9 cellular contexts compared by ENCODE assay signal in genomic region chr11:6418199-6418957, GRCh38. TPM values are rescaled to one million over a fixed set of nuclear protein-coding genes. Genes with fewer than 3 reads are reported as not detected.
DNase-seq lines count a peak whose midpoint lies in the region; ATAC-seq and TF ChIP-seq lines count a peak whose summit lies in the region.
"Had no signal": no experiment of that assay in that cellular context is flagged by ENCODE, and none has a peak within 500 bp of the region (broad histone marks: within the 10 kb centered on the region; RNA-seq: fewer than 3 reads in every experiment).

No MANE protein-coding gene starts in this region.

- no peaks in the 10 kb centered on the region for H3K9me3 Mint-ChIP-seq in nephron progenitor cell
- H3K9me3 Mint-ChIP-seq: T-helper 1 cell treated with Interleukin-12 subunit alpha and Interleukin-12 subunit beta and Interleukin-4 antibody, amounts not matched to agents 30 μg/mL and 1 μg/mL, for 36 hours had no signal

- DNase-seq in GM06990 (ENCODE audit: extremely low read depth, insufficient read length) (no peak), nephron progenitor cell (peak; percentile 56), cerebellum (ENCODE audit: low spot score) (no peak), NOMO-1 (lab: John Stamatoyannopoulos, UW; ENCODE audit: unreplicated experiment in 2 of 2) (no peak), SW480 (ENCODE audit: low spot score) (no peak)

- H3K4me3 ChIP-seq in GM06990 (replicated peaks; ENCODE audit: low read depth, low read length) (peak overlapping the region; percentile 67), HUES6 (ENCODE audit: low read depth, low read length) (peak overlapping the region; percentile 82), endocrine pancreas (ENCODE audit: control insufficient read depth, insufficient read depth, low read length) (peak overlapping the region; percentile 63)

- TF ChIP-seq CTCF in GM06990 (IDR thresholded peaks at IDR 0.05; ENCODE audit: insufficient read depth, low read length, poor library complexity, severe bottlenecking), result no peak
- TF ChIP-seq CTCF in nephron progenitor cell (IDR thresholded peaks at IDR 0.05), result no peak

- 0 out of 2 replicates have a peak, but pooled peaks cover 3% of the 10 kb centered on the region for H3K4me1 ChIP-seq in HUES6 (ENCODE audit: control insufficient read depth, insufficient read depth, low read length)
- H3K4me1 ChIP-seq in endocrine pancreas (ENCODE audit: control insufficient read depth, insufficient read depth, low read length), result peaks cover 13% of the 10 kb centered on the region

- H3K4me3 Mint-ChIP-seq in nephron progenitor cell, result no peak overlapping the region

- ATAC-seq in HG03457 (IDR thresholded peaks at IDR 0.05; ENCODE audit: unreplicated experiment), result no peak

- H3K27me3 Mint-ChIP-seq in nephron progenitor cell (ENCODE audit: low read depth, poor library complexity), result peaks cover 32% of the 10 kb centered on the region

- H3K9ac ChIP-seq in HUES6 (ENCODE audit: low read length) (no peak overlapping the region), endocrine pancreas (ENCODE audit: control insufficient read depth, insufficient read depth, low read length) (peak overlapping the region; percentile 70)

- H3K27ac ChIP-seq in HUES6 (ENCODE audit: low read depth, low read length), result no peak overlapping the region

- peaks cover 10% of the 10 kb centered on the region for H3K4me1 Mint-ChIP-seq in nephron progenitor cell

- H3K36me3 ChIP-seq in GM06990 (ENCODE audit: control insufficient read depth, insufficient read depth, low read length) (no peaks in the 10 kb centered on the region), HUES6 (ENCODE audit: control insufficient read depth, insufficient read depth, low read length) (no peaks in the 10 kb centered on the region), endocrine pancreas (ENCODE audit: control insufficient read depth, insufficient read depth, low read length) (no peaks in the 10 kb centered on the region)

- H3K27ac Mint-ChIP-seq in nephron progenitor cell, result no peak overlapping the region
- H3K27ac Mint-ChIP-seq: T-helper 1 cell treated with Interleukin-12 subunit alpha and Interleukin-12 subunit beta and Interleukin-4 antibody, amounts not matched to agents 30 μg/mL and 1 μg/mL, for 36 hours had no signal

- H3K36me3 Mint-ChIP-seq in nephron progenitor cell (ENCODE audit: low read depth), result no peaks in the 10 kb centered on the region

- H3K27me3 ChIP-seq in GM06990 (replicated peaks; ENCODE audit: control insufficient read depth, insufficient read depth, low read length), result peaks cover 2% of the 10 kb centered on the region
- H3K27me3 ChIP-seq in HUES6 (ENCODE audit: control insufficient read depth, insufficient read depth, low read length), result peaks cover 29% of the 10 kb centered on the region
- H3K27me3 ChIP-seq in endocrine pancreas (ENCODE audit: control insufficient read depth, insufficient read depth, low read length), result no peaks in the 10 kb centered on the region

- H3K9me3 ChIP-seq in HUES6 (ENCODE audit: control insufficient read depth, insufficient read depth, low read depth, low read length), result no peaks in the 10 kb centered on the region
- H3K9me3 ChIP-seq in endocrine pancreas (ENCODE audit: control insufficient read depth, low read length), result no peaks in the 10 kb centered on the region

RNA-seq across cellular contexts. Expression of gene APBB1, which starts 0.5 kb away (rescaled TPM):
- total RNA-seq in cerebellum, result 139 TPM

RNA-seq across cellular contexts. Expression of gene HPX, which starts 22.4 kb away (rescaled TPM):
- 4.4 TPM for total RNA-seq in cerebellum

RNA-seq across cellular contexts. Expression of gene SMPD1, which starts 28.1 kb away (rescaled TPM):
- 11.5 TPM for total RNA-seq in cerebellum

RNA-seq across cellular contexts. Expression of gene TRIM3, which starts 55.4 kb away (rescaled TPM):
- 63.9 TPM for total RNA-seq in cerebellum
